22 cellular contexts compared by ENCODE assay signal in genomic region chr16:54779549-54779948, GRCh38.
"Had no signal": no experiment of that assay in that cellular context is flagged by ENCODE, and none has a peak within 500 bp of the region (broad histone marks: within the 10 kb centered on the region; RNA-seq: fewer than 3 reads in every experiment).

No MANE protein-coding gene starts in this region.

- H3K27ac ChIP-seq: coronary artery, dorsolateral prefrontal cortex, esophagus squamous epithelium, gastrocnemius medialis, heart right ventricle, left lung, lower lobe of right lung had no signal

- FAIRE-seq: colon, endothelial cell of umbilical vein, islet of Langerhans, keratinocyte had no signal

- H3K4me1 ChIP-seq: esophagus squamous epithelium, gastrocnemius medialis, heart right ventricle, left lung, lower lobe of right lung had no signal

- H3K27me3 ChIP-seq: esophagus squamous epithelium, gastrocnemius medialis, heart right ventricle, left lung had no signal

- H3K9me3 ChIP-seq: esophagus squamous epithelium, gastrocnemius medialis, heart right ventricle, left lung, lower lobe of right lung had no signal

- H3K36me3 ChIP-seq: esophagus squamous epithelium, gastrocnemius medialis, heart right ventricle, left lung, lower lobe of right lung had no signal

- DNase-seq: dermis blood vessel endothelial cell; dorsolateral prefrontal cortex; effector CD4-positive, alpha-beta T cell; effector memory CD4-positive, alpha-beta T cell; esophagus squamous epithelium; foreskin fibroblast; gastrocnemius medialis; glutamatergic neuron; head of caudate nucleus; heart right ventricle; hippocampal formation; left cardiac atrium; left lung; left ventricle myocardium superior; lower lobe of right lung; mesendoderm; midbrain had no signal

- ATAC-seq: gastrocnemius medialis, heart right ventricle, left cardiac atrium, left lung, left ventricle myocardium superior, lower lobe of right lung had no signal

- H3K4me3 ChIP-seq: coronary artery, dorsolateral prefrontal cortex, esophagus squamous epithelium, gastrocnemius medialis, heart right ventricle, left lung, lower lobe of right lung had no signal
